Comparison of ENCODE assay signal across 8 cellular contexts in the genomic region with DNA sequence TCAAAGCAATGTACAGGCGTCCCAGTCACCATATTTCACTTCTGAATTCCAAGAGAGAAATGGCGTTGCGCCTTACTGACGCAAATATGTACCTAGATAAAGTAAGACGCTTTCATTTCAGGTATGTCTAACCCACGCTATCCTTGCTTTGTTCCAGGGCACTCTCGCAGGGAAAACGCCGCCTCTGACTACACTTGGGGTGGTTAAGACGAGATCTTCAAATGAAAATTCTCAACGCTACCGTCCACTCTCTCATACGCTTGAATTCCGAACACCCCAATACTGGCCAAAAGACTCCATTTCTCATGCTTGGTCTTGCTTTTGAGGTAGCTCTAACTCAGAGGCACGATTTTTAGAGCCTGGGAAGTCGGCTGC. TPM values are rescaled to one million over a fixed set of nuclear protein-coding genes. Genes with fewer than 3 reads are reported as not detected.
DNase-seq lines count a peak whose midpoint lies in the region; ATAC-seq, FAIRE-seq and TF ChIP-seq lines count a peak whose summit lies in the region.

No MANE protein-coding gene starts in this region.

- ATAC-seq in GM19351 (IDR thresholded peaks at IDR 0.05; ENCODE audit: unreplicated experiment): peak; percentile 10
- ATAC-seq in HepG2: peak; percentile 22

- FAIRE-seq in HepG2 (lab: Jason Lieb, UNC) (no peak), RCC 7860 (lab: Jason Lieb, UNC) (no peak)

- TF ChIP-seq CTCF in C4-2B (conservative IDR thresholded peaks at IDR 0.05) (no peak), NB4 (IDR thresholded peaks at IDR 0.05; ENCODE audit: low read depth, low read length) (no peak), brain microvascular endothelial cell (IDR thresholded peaks at IDR 0.05; ENCODE audit: low read depth, low read length, missing control alignments) (no peak), HepG2 (CRISPR knock-in tag; IDR thresholded peaks at IDR 0.05) (no peak)

- WGBS in HepG2 (ENCODE audit: low lambda C conversion rate): 0% methylated on average over 10 of the region's 16 CpGs

- no peaks in the 10 kb centered on the region for H4K20me1 ChIP-seq in HepG2 (ENCODE audit: insufficient read depth, low read length)

- H3K27ac ChIP-seq in C4-2B (peak overlapping the region; percentile 87), brain microvascular endothelial cell (peak overlapping the region; percentile 90), HepG2 (ENCODE audit: extremely low read length, insufficient read depth, low read length) (peak overlapping the region; percentile 98), temporal lobe (ENCODE audit: low read depth, low read length) (peak overlapping the region; percentile 78)

- no peak for TF ChIP-seq RAD21 in HepG2 (CRISPR knock-in tag; IDR thresholded peaks at IDR 0.05)

- peaks cover 18% of the 10 kb centered on the region for H3K36me3 ChIP-seq in brain microvascular endothelial cell (replicated peaks)
- peaks cover 3 to 21% of the 10 kb centered on the region in 2 experiments; a peak in 4 of 5 replicates for H3K36me3 ChIP-seq in HepG2 (replicated peaks in 1 of 2; ENCODE audit: control insufficient read depth in 1 of 2, insufficient read depth in 2 of 2, low read length in 2 of 2)

- H3K9me3 ChIP-seq in HepG2 (ENCODE audit: low read length): no peaks in the 10 kb centered on the region

- H3K79me2 ChIP-seq in HepG2 (ENCODE audit: insufficient read depth, low read length): peaks cover 41% of the 10 kb centered on the region

- CTCF ChIA-PET in HepG2 (lab: Yijun Ruan, JAX; ENCODE audit: low intra/inter-chr PET ratio, low total read pairs): no interaction called here

- peak; percentile 1 for TF ChIP-seq POLR2A in NB4 (IDR thresholded peaks at IDR 0.05; ENCODE audit: extremely low read depth, insufficient read length)
- TF ChIP-seq POLR2A in HepG2 (IDR thresholded peaks at IDR 0.05; ENCODE audit: insufficient read depth in 1 of 2, low read depth in 2 of 2, low read length in 2 of 2): peak in 1 of 2 experiments; percentile 55; a peak in 1 of 4 replicates

- POLR2A ChIA-PET in HepG2 (lab: Yijun Ruan, JAX): interaction anchor here (0.7 to 1.6 kb wide), 6 partner anchors 10 to 116 kb away, joined by 4 to 13 read pairs (median 8); partner anchors contain the start of genes COL9A2, SMAP2 and TMCO2

- peak overlapping the region; percentile 68 for H3K4me2 ChIP-seq in HepG2 (ENCODE audit: low read depth, low read length)

- in situ Hi-C loops in brain microvascular endothelial cell (cut with HindIII; ENCODE audit: low pct_ligation_motif_present, low sequenced_read_pairs) (no loop called here), HepG2 (cut with HindIII; ENCODE audit: extremely low pct_ligation_motif_present, low pct_unique_long_range_greater_than_20kb) (no loop called here)

- no peak for DNase-seq in NB4 (ENCODE audit: low read depth)
- DNase-seq in brain microvascular endothelial cell: no peak
- no peak for DNase-seq in HepG2 (ENCODE audit: low spot score)
- DNase-seq in RCC 7860 (ENCODE audit: low spot score): no peak
- no peak for DNase-seq in effector CD4-positive, alpha-beta T cell

- intact Hi-C loops in HepG2 (cut with micrococcal nuclease; ENCODE audit: unreplicated experiment): loop anchor here (5.0 to 10.0 kb wide), 2 partner anchors 58 to 95 kb away; partner anchors contain the start of genes COL9A2 and RLF

- TSS peak; percentile 92 for BruUV-seq in HepG2 (replicated peaks; lab: Mats Ljungman, UMichigan)

- TF ChIP-seq EP300 in HepG2 (IDR thresholded peaks at IDR 0.05; ENCODE audit: low read depth in 2 of 2, low read length in 2 of 2): no peak
- TF ChIP-seq EP300 in HepG2 (CRISPR knock-in tag; IDR thresholded peaks at IDR 0.05; ENCODE audit: borderline replicate concordance): no peak

- peaks cover 17% of the 10 kb centered on the region for H3K4me1 ChIP-seq in HepG2 (ENCODE audit: insufficient read depth, low read length)

- no peaks in the 10 kb centered on the region for H3K27me3 ChIP-seq in brain microvascular endothelial cell (replicated peaks)
- H3K27me3 ChIP-seq in HepG2 (ENCODE audit: control insufficient read depth in 1 of 2, insufficient read depth in 2 of 2, low read length in 2 of 2): no peaks in the 10 kb centered on the region; a peak in 1 of 5 replicates

- peak overlapping the region; percentile 100 for H3K4me3 ChIP-seq in NB4 (ENCODE audit: low read depth, low read length)
- H3K4me3 ChIP-seq in brain microvascular endothelial cell (ENCODE audit: low read depth, low read length): peak overlapping the region; percentile 99
- peak overlapping the region; percentile 82 to 87 (median 86) for H3K4me3 ChIP-seq in HepG2 (replicated peaks in 1 of 3; ENCODE audit: insufficient read depth in 1 of 3, low read depth in 2 of 3, low read length in 3 of 3)

- peak overlapping the region; percentile 99 for H3K9ac ChIP-seq in HepG2 (ENCODE audit: insufficient read depth, low read depth, low read length)

- H2AFZ ChIP-seq in HepG2 (ENCODE audit: low read length): peak overlapping the region; percentile 97

RNA-seq across cellular contexts. Expression of gene ZMPSTE24, which starts 0.7 kb away (rescaled TPM):
- 43.1 and 60.2 TPM in 2 replicates for total RNA-seq in HepG2 (2016; rRNA removed; fragmentation: Illumina TruSeq; extraction: Trizol)
- total RNA-seq in HepG2 (2016; cell fraction: cytosol; rRNA removed; fragmentation: Illumina TruSeq; extraction: Trizol; ENCODE audit: low read depth): 5.6 and 6.4 TPM in 2 replicates
- 39.7 and 64.2 TPM in 2 replicates for total RNA-seq in HepG2 (2016; cell fraction: insoluble cytoplasmic fraction; rRNA removed; fragmentation: Illumina TruSeq; extraction: Trizol)
- total RNA-seq in HepG2 (2016; cell fraction: membrane; rRNA removed; fragmentation: Illumina TruSeq; extraction: Trizol): 11.8 and 16.2 TPM in 2 replicates
- total RNA-seq in HepG2 (2016; cell fraction: nucleus; rRNA removed; fragmentation: Illumina TruSeq; extraction: Trizol): 58.8 and 66.7 TPM in 2 replicates
- 12.0 and 13.6 TPM in 2 replicates for polyA plus RNA-seq in HepG2 (2011; rRNA removed)
- 5.9 and 11.3 TPM in 2 replicates for polyA plus RNA-seq in HepG2 (2011; cell fraction: cytosol; rRNA removed)
- 2.2 and 4.6 TPM in 2 replicates for polyA plus RNA-seq in HepG2 (2011; cell fraction: nucleus; rRNA removed)
- 21.8 and 25.9 TPM in 2 replicates for polyA plus RNA-seq in HepG2 (2012)
- polyA plus RNA-seq in HepG2 (2016; cell fraction: cytosol; fragmentation: Illumina TruSeq; extraction: Trizol; ENCODE audit: low read depth): 3.5 and 4.0 TPM in 2 replicates
- 35.5 and 40.5 TPM in 2 replicates for polyA plus RNA-seq in HepG2 (2016; cell fraction: insoluble cytoplasmic fraction; fragmentation: Illumina TruSeq; extraction: Trizol; ENCODE audit: low read depth)
- 9.8 and 10.4 TPM in 2 replicates for polyA plus RNA-seq in HepG2 (2016; cell fraction: membrane; fragmentation: Illumina TruSeq; extraction: Trizol; ENCODE audit: low read depth)
- polyA plus RNA-seq in HepG2 (2016; cell fraction: nucleus; fragmentation: Illumina TruSeq; extraction: Trizol; ENCODE audit: insufficient read depth, low read depth): 68.2 and 73.1 TPM in 2 replicates
- 13.4 and 36.2 TPM in 2 replicates for polyA minus RNA-seq in HepG2 (2011; rRNA and poly(A)+ RNA removed; ENCODE audit: low replicate concordance)
- polyA minus RNA-seq in HepG2 (2011; cell fraction: cytosol; rRNA and poly(A)+ RNA removed): 25.1 and 28.4 TPM in 2 replicates
- 11.5 and 17.0 TPM in 2 replicates for polyA minus RNA-seq in HepG2 (2011; cell fraction: nucleus; rRNA and poly(A)+ RNA removed)
- total RNA-seq in temporal lobe: 35.2 TPM

RNA-seq across cellular contexts. Expression of gene TMCO2, which starts 9.6 kb away (rescaled TPM):
- total RNA-seq in HepG2 (2016; rRNA removed; fragmentation: Illumina TruSeq; extraction: Trizol) (not detected in 2 replicates), temporal lobe (not detected)
- total RNA-seq in HepG2 (2016; cell fraction: cytosol; rRNA removed; fragmentation: Illumina TruSeq; extraction: Trizol; ENCODE audit: low read depth): not detected in 2 replicates
- not detected in 2 replicates for total RNA-seq in HepG2 (2016; cell fraction: insoluble cytoplasmic fraction; rRNA removed; fragmentation: Illumina TruSeq; extraction: Trizol)
- total RNA-seq in HepG2 (2016; cell fraction: membrane; rRNA removed; fragmentation: Illumina TruSeq; extraction: Trizol): not detected in 2 replicates
- not detected in 2 replicates for total RNA-seq in HepG2 (2016; cell fraction: nucleus; rRNA removed; fragmentation: Illumina TruSeq; extraction: Trizol)
- polyA plus RNA-seq in HepG2 (2011; rRNA removed): not detected in 2 replicates
- polyA plus RNA-seq in HepG2 (2011; cell fraction: cytosol; rRNA removed): not detected in 2 replicates
- not detected in 2 replicates for polyA plus RNA-seq in HepG2 (2011; cell fraction: nucleus; rRNA removed)
- polyA plus RNA-seq in HepG2 (2012): not detected in 2 replicates
- polyA plus RNA-seq in HepG2 (2016; cell fraction: cytosol; fragmentation: Illumina TruSeq; extraction: Trizol; ENCODE audit: low read depth): not detected in 2 replicates
- not detected in 2 replicates for polyA plus RNA-seq in HepG2 (2016; cell fraction: insoluble cytoplasmic fraction; fragmentation: Illumina TruSeq; extraction: Trizol; ENCODE audit: low read depth)
- not detected in 2 replicates for polyA plus RNA-seq in HepG2 (2016; cell fraction: membrane; fragmentation: Illumina TruSeq; extraction: Trizol; ENCODE audit: low read depth)
- not detected in 2 replicates for polyA plus RNA-seq in HepG2 (2016; cell fraction: nucleus; fragmentation: Illumina TruSeq; extraction: Trizol; ENCODE audit: insufficient read depth, low read depth)
- 0.23 TPM in 1 of 2 replicates, not detected in the other for polyA minus RNA-seq in HepG2 (2011; rRNA and poly(A)+ RNA removed; ENCODE audit: low replicate concordance)
- not detected in 2 replicates for polyA minus RNA-seq in HepG2 (2011; cell fraction: cytosol; rRNA and poly(A)+ RNA removed)
- 1.0 TPM in 1 of 2 replicates, not detected in the other for polyA minus RNA-seq in HepG2 (2011; cell fraction: nucleus; rRNA and poly(A)+ RNA removed)

RNA-seq across cellular contexts. Expression of gene COL9A2, which starts 59.8 kb away (rescaled TPM):
- 8.9 and 26.9 TPM in 2 replicates for total RNA-seq in HepG2 (2016; rRNA removed; fragmentation: Illumina TruSeq; extraction: Trizol)
- 2.3 and 2.9 TPM in 2 replicates for total RNA-seq in HepG2 (2016; cell fraction: cytosol; rRNA removed; fragmentation: Illumina TruSeq; extraction: Trizol; ENCODE audit: low read depth)
- 7.8 and 29.7 TPM in 2 replicates for total RNA-seq in HepG2 (2016; cell fraction: insoluble cytoplasmic fraction; rRNA removed; fragmentation: Illumina TruSeq; extraction: Trizol)
- total RNA-seq in HepG2 (2016; cell fraction: membrane; rRNA removed; fragmentation: Illumina TruSeq; extraction: Trizol): 3.7 and 5.8 TPM in 2 replicates
- total RNA-seq in HepG2 (2016; cell fraction: nucleus; rRNA removed; fragmentation: Illumina TruSeq; extraction: Trizol): 32.5 and 35.4 TPM in 2 replicates
- 20.2 and 34.7 TPM in 2 replicates for polyA plus RNA-seq in HepG2 (2011; rRNA removed)
- polyA plus RNA-seq in HepG2 (2011; cell fraction: cytosol; rRNA removed): 8.9 and 11.2 TPM in 2 replicates
- 329 and 347 TPM in 2 replicates for polyA plus RNA-seq in HepG2 (2011; cell fraction: nucleus; rRNA removed)
- polyA plus RNA-seq in HepG2 (2012): 21.5 and 31.3 TPM in 2 replicates
- polyA plus RNA-seq in HepG2 (2016; cell fraction: cytosol; fragmentation: Illumina TruSeq; extraction: Trizol; ENCODE audit: low read depth): 1.7 TPM in 2 replicates
- polyA plus RNA-seq in HepG2 (2016; cell fraction: insoluble cytoplasmic fraction; fragmentation: Illumina TruSeq; extraction: Trizol; ENCODE audit: low read depth): 7.6 TPM in 2 replicates
- polyA plus RNA-seq in HepG2 (2016; cell fraction: membrane; fragmentation: Illumina TruSeq; extraction: Trizol; ENCODE audit: low read depth): 3.5 and 4.0 TPM in 2 replicates
- polyA plus RNA-seq in HepG2 (2016; cell fraction: nucleus; fragmentation: Illumina TruSeq; extraction: Trizol; ENCODE audit: insufficient read depth, low read depth): 108 and 112 TPM in 2 replicates
- polyA minus RNA-seq in HepG2 (2011; rRNA and poly(A)+ RNA removed; ENCODE audit: low replicate concordance): 7.9 TPM in 1 of 2 replicates, not detected in the other
- polyA minus RNA-seq in HepG2 (2011; cell fraction: cytosol; rRNA and poly(A)+ RNA removed): 4.2 and 6.3 TPM in 2 replicates
- 18.2 and 21.9 TPM in 2 replicates for polyA minus RNA-seq in HepG2 (2011; cell fraction: nucleus; rRNA and poly(A)+ RNA removed)
- total RNA-seq in temporal lobe: 6.9 TPM
